In genomic region chr11:93080146-93080759, GRCh38 we compare ENCODE assay signal across 16 cellular contexts.
DNase-seq lines count a peak whose midpoint lies in the region; ATAC-seq and TF ChIP-seq lines count a peak whose summit lies in the region.
"Had no signal": no experiment of that assay in that cellular context is flagged by ENCODE, and none has a peak within 500 bp of the region (broad histone marks: within the 10 kb centered on the region; RNA-seq: fewer than 3 reads in every experiment).

No MANE protein-coding gene starts in this region.

- no peaks in the 10 kb centered on the region for H3K27me3 ChIP-seq in ectodermal cell (ENCODE audit: control insufficient read depth, insufficient read depth, low read length, poor library complexity, severe bottlenecking)
- H3K27me3 ChIP-seq in left ventricle myocardium inferior (ENCODE audit: low read depth) = peaks cover 19% of the 10 kb centered on the region
- H3K27me3 ChIP-seq: BLaER1 had no signal

- H3K4me3 ChIP-seq in ectodermal cell (ENCODE audit: insufficient read depth, low read depth, low read length) (no peak overlapping the region), left ventricle myocardium inferior (no peak overlapping the region)
- H3K4me3 ChIP-seq: BLaER1 had no signal

- H3K27ac ChIP-seq in ectodermal cell (ENCODE audit: insufficient read depth, low read depth, low read length, poor library complexity, severe bottlenecking) (peak overlapping the region; percentile 50), left ventricle myocardium inferior (replicated peaks) (no peak overlapping the region)
- H3K27ac ChIP-seq: 22Rv1, BLaER1 had no signal

- intact Hi-C loops in left ventricle myocardium inferior (cut with micrococcal nuclease) = no loop called here

- no peak for TF ChIP-seq EP300 in Ishikawa (IDR thresholded peaks at IDR 0.05; ENCODE audit: borderline replicate concordance)

- no peak for TF ChIP-seq CTCF in left ventricle myocardium inferior (IDR thresholded peaks at IDR 0.05; ENCODE audit: borderline replicate concordance)

- DNase-seq in NCI-H1105 treated with DMSO at 0.1 percent for 48 hours (lab: John Stamatoyannopoulos, UW) (peak; percentile 28), NCI-H1105 (lab: John Stamatoyannopoulos, UW) (no peak), retina (peak; percentile 28), left ventricle myocardium inferior (no peak)
- DNase-seq: CD8-positive, alpha-beta memory T cell; NCI-H1048; NCI-H187 treated with DMSO at 0.1 percent for 48 hours; NCI-H526 had no signal

- H3K36me3 ChIP-seq in ectodermal cell (ENCODE audit: control insufficient read depth, insufficient read depth, low read length) (no peaks in the 10 kb centered on the region), left ventricle myocardium inferior (no peaks in the 10 kb centered on the region)
- H3K36me3 ChIP-seq: BLaER1 had no signal

- H3K9me3 ChIP-seq in ectodermal cell (ENCODE audit: control insufficient read depth, low read length) (no peaks in the 10 kb centered on the region), left ventricle myocardium inferior (replicated peaks) (no peaks in the 10 kb centered on the region)
- H3K9me3 ChIP-seq: BLaER1 had no signal

- no peak for ATAC-seq in GM21619 (IDR thresholded peaks at IDR 0.05; ENCODE audit: unreplicated experiment)
- ATAC-seq in GM21515 (IDR thresholded peaks at IDR 0.05; ENCODE audit: unreplicated experiment) = no peak
- ATAC-seq: Right ventricle myocardium inferior, SK-N-SH treated with all-trans-retinoic acid at 6 μM for 48 hours had no signal

- TF ChIP-seq RAD21 in Ishikawa (IDR thresholded peaks at IDR 0.05; ENCODE audit: low read depth) = no peak

- H3K4me1 ChIP-seq in ectodermal cell (ENCODE audit: control insufficient read depth, insufficient read depth, low read length) (peaks cover 43% of the 10 kb centered on the region), left ventricle myocardium inferior (no peaks in the 10 kb centered on the region)
- H3K4me1 ChIP-seq: BLaER1 had no signal

- WGBS in ectodermal cell, 2 experiments = 55 to 58% methylated on average over 6 of the region's 6 CpGs

TF ChIP-seq in Ishikawa, 13 proteins besides CTCF, POLR2A, EP300 and RAD21:
- TF ChIP-seq TAF1 (IDR thresholded peaks at IDR 0.05; ENCODE audit: low read depth) = no peak
- no peak for TF ChIP-seq EGR1 (IDR thresholded peaks at IDR 0.05)
- peak; percentile 50 for TF ChIP-seq NFIC (IDR thresholded peaks at IDR 0.05)
- TF ChIP-seq CREB1 (IDR thresholded peaks at IDR 0.05; ENCODE audit: low read depth) = no peak

Comparison
In these comparisons a context has a peak if more than half of its experiments do, and no peak if none do; other contexts are left out.
1. DNase-seq: peak in NCI-H1105 treated with DMSO at 0.1 percent for 48 hours (single experiment) and retina (single experiment); none in NCI-H1105 (single experiment) and left ventricle myocardium inferior (single experiment).